In the genomic region with DNA sequence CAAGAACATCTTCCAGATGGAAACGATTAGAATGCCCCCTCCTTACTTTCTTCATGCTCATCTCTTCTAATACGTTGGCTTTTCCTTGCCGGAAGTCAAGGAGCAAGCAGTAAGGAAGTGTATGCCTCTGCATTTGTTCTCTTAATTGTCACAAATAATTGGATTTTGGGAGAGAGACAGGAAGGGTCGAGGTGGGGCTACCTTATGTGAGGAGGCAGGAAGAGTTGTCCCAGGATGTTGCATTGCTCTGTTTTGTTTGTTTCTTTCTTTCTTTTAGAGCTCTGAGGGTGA, we compare ENCODE assay signal across 25 cellular contexts. TPM values are rescaled to one million over a fixed set of nuclear protein-coding genes. Genes with fewer than 3 reads are reported as not detected.
DNase-seq lines count a peak whose midpoint lies in the region; ATAC-seq and TF ChIP-seq lines count a peak whose summit lies in the region.
"Had no signal": no experiment of that assay in that cellular context is flagged by ENCODE, and none has a peak within 500 bp of the region (broad histone marks: within the 10 kb centered on the region; RNA-seq: fewer than 3 reads in every experiment).

No MANE protein-coding gene starts in this region.

- H3K27ac ChIP-seq in neural progenitor cell (no peak overlapping the region), vagina (peak overlapping the region; percentile 72)
- H3K27ac ChIP-seq: coronary artery, gastrocnemius medialis, WERI-Rb-1 had no signal

- no peaks in the 10 kb centered on the region for H3K27me3 ChIP-seq in neural progenitor cell
- H3K27me3 ChIP-seq in vagina = no peaks in the 10 kb centered on the region
- H3K27me3 ChIP-seq: esophagus squamous epithelium had no signal

- TF ChIP-seq CTCF in HFFc6 (IDR thresholded peaks at IDR 0.05) (no peak), WI38 (IDR thresholded peaks at IDR 0.05; ENCODE audit: low read depth, low read length) (no peak), neural progenitor cell (IDR thresholded peaks at IDR 0.05) (no peak), vagina (IDR thresholded peaks at IDR 0.05) (no peak)

- H3K4me1 ChIP-seq in neural progenitor cell (peaks cover 32% of the 10 kb centered on the region), vagina (peaks cover 6% of the 10 kb centered on the region)
- H3K4me1 ChIP-seq: esophagus squamous epithelium, gastrocnemius medialis had no signal

- no peaks in the 10 kb centered on the region for H4K20me1 ChIP-seq in neural progenitor cell (ENCODE audit: low read depth)

- ATAC-seq in HG03521 (IDR thresholded peaks at IDR 0.05; ENCODE audit: unreplicated experiment) = no peak
- ATAC-seq: CD8-positive, alpha-beta T cell; gastrocnemius medialis; left ventricle myocardium superior; natural killer cell had no signal

- no peak overlapping the region for H3K9ac ChIP-seq in neural progenitor cell

- H3K79me2 ChIP-seq in neural progenitor cell (ENCODE audit: low read depth) = no peaks in the 10 kb centered on the region

- H3K4me1 Mint-ChIP-seq in HFFc6 (ENCODE audit: low read depth) = peaks cover 8% of the 10 kb centered on the region
- peaks cover 31% of the 10 kb centered on the region for H3K4me1 Mint-ChIP-seq in neural progenitor cell
- H3K4me1 Mint-ChIP-seq: activated CD4-positive, alpha-beta T cell treated with anti-CD3 and anti-CD28 coated beads, Interleukin-2, amount 10 ng/mL, durations not matched to agents 7 days and 5 days; natural killer cell had no signal

- no peaks in the 10 kb centered on the region for H3K36me3 ChIP-seq in neural progenitor cell
- H3K36me3 ChIP-seq in vagina = no peaks in the 10 kb centered on the region
- H3K36me3 ChIP-seq: esophagus squamous epithelium, gastrocnemius medialis, WERI-Rb-1 had no signal

- DNase-seq in HFFc6 (no peak), neural progenitor cell (ENCODE audit: low spot score) (no peak), vagina (ENCODE audit: extremely low spot score in 2 of 2) (no peak), NCI-H146 treated with DMSO at 0.1 percent for 48 hours (lab: John Stamatoyannopoulos, UW; ENCODE audit: unreplicated experiment) (no peak), LoVo (ENCODE audit: low spot score) (no peak)
- DNase-seq: activated CD4-positive, alpha-beta T cell treated with anti-CD3 and anti-CD28 coated beads, Interleukin-2, amount 10 ng/mL, durations not matched to agents 7 days and 5 days; activated naive CD4-positive, alpha-beta T cell; activated T-cell treated with anti-CD3 and anti-CD28 coated beads, Interleukin-2, amount 50 U/mL, for 48 hours; AML-193; CD8-positive, alpha-beta T cell; endodermal cell; esophagus squamous epithelium; gastrocnemius medialis; islet precursor cell; KG1; left ventricle myocardium superior; midbrain; natural killer cell; NCI-H1694; stimulated activated CD8-positive, alpha-beta memory T cell treated with anti-CD3 and anti-CD28 coated beads, Interleukin-4, amount 100 ng/mL, for 48 hours; WERI-Rb-1 had no signal

- H2AFZ ChIP-seq in neural progenitor cell (replicated peaks) = peak overlapping the region; percentile 55

- H3K27ac Mint-ChIP-seq in HFFc6 = no peak overlapping the region
- peak overlapping the region; percentile 23 for H3K27ac Mint-ChIP-seq in neural progenitor cell
- H3K27ac Mint-ChIP-seq: activated CD4-positive, alpha-beta T cell treated with anti-CD3 and anti-CD28 coated beads, Interleukin-2, amount 10 ng/mL, durations not matched to agents 7 days and 5 days; CD8-positive, alpha-beta T cell; endodermal cell; natural killer cell; T-helper 2 cell treated with Interferon-gamma antibody and Interleukin-4, amounts not matched to agents 5 μg/mL and 100 μg/mL, for 36 hours had no signal

- H3K36me3 Mint-ChIP-seq in HFFc6 (ENCODE audit: low read depth) (no peaks in the 10 kb centered on the region), neural progenitor cell (peaks cover 4% of the 10 kb centered on the region)
- H3K36me3 Mint-ChIP-seq: CD8-positive, alpha-beta T cell; natural killer cell had no signal

- H3K9me3 Mint-ChIP-seq in HFFc6 = no peaks in the 10 kb centered on the region
- peaks cover 18% of the 10 kb centered on the region for H3K9me3 Mint-ChIP-seq in neural progenitor cell
- H3K9me3 Mint-ChIP-seq: activated CD4-positive, alpha-beta T cell treated with anti-CD3 and anti-CD28 coated beads, Interleukin-2, amount 10 ng/mL, durations not matched to agents 7 days and 5 days; CD8-positive, alpha-beta T cell; natural killer cell; T-helper 2 cell treated with Interferon-gamma antibody and Interleukin-4, amounts not matched to agents 5 μg/mL and 100 μg/mL, for 36 hours had no signal

- H3K4me3 Mint-ChIP-seq in HFFc6 (peak overlapping the region; percentile 25), neural progenitor cell (no peak overlapping the region)
- H3K4me3 Mint-ChIP-seq: activated CD4-positive, alpha-beta T cell treated with anti-CD3 and anti-CD28 coated beads, Interleukin-2, amount 10 ng/mL, durations not matched to agents 7 days and 5 days; CD8-positive, alpha-beta T cell; endodermal cell; natural killer cell; T-helper 2 cell treated with Interferon-gamma antibody and Interleukin-4, amounts not matched to agents 5 μg/mL and 100 μg/mL, for 36 hours had no signal

- peaks cover 6% of the 10 kb centered on the region for H3F3A ChIP-seq in neural progenitor cell (ENCODE audit: low read depth)

- no peaks in the 10 kb centered on the region for H3K9me3 ChIP-seq in neural progenitor cell (ENCODE audit: low read depth)
- no peaks in the 10 kb centered on the region for H3K9me3 ChIP-seq in vagina
- H3K9me3 ChIP-seq: esophagus squamous epithelium, gastrocnemius medialis had no signal

- no peak for TF ChIP-seq POLR2A in vagina (IDR thresholded peaks at IDR 0.05)

- peak overlapping the region; percentile 64 for H3K4me2 ChIP-seq in neural progenitor cell

- H3K27me3 Mint-ChIP-seq in HFFc6 (ENCODE audit: insufficient read depth) (peaks cover 22% of the 10 kb centered on the region), neural progenitor cell (ENCODE audit: insufficient read depth, low read depth) (peaks cover 9% of the 10 kb centered on the region)

- H3K4me3 ChIP-seq in WI38 (ENCODE audit: low read depth, low read length) = 0 out of 2 replicates have a peak overlapping the region, but pooled peaks have one; percentile 6
- H3K4me3 ChIP-seq in neural progenitor cell = no peak overlapping the region
- no peak overlapping the region for H3K4me3 ChIP-seq in vagina
- H3K4me3 ChIP-seq: coronary artery, gastrocnemius medialis had no signal

- intact Hi-C loops in vagina (cut with DNase I) = no loop called here

RNA-seq across cellular contexts. Expression of a gene that starts 51.2 kb away (rescaled TPM):
- total RNA-seq in HFFc6 (2021; fragmentation: NEBNext Ultra II Directional; extraction: Animal tissue kit (Norgen Biotek cat#: 25700)) = 10 to 100 TPM; 34.6 to 52.2 (median 42.2) TPM
- total RNA-seq in neural progenitor cell (ENCODE audit: low replicate concordance) (45.5 and 83.3 TPM in 2 replicates), vagina (46.4 TPM)
